ENCODE assay signal across 1 cellular context in genomic region chr5:57566914-57567313, GRCh38.
TF ChIP-seq lines count a peak whose summit lies in the region.

No MANE protein-coding gene starts in this region.

TF ChIP-seq in GM23338, 12 proteins besides CTCF, POLR2A, EP300 and RAD21 (continued from another document):
- TF ChIP-seq ZNF462 (CRISPR knock-in tag; IDR thresholded peaks at IDR 0.05) (no peak), ZNF114 (CRISPR knock-in tag; IDR thresholded peaks at IDR 0.05) (no peak)
